In genomic region chr2:228867406-228867805, GRCh38 we compare ENCODE assay signal across 35 cellular contexts.
"Had no signal": no experiment of that assay in that cellular context is flagged by ENCODE, and none has a peak within 500 bp of the region (broad histone marks: within the 10 kb centered on the region; RNA-seq: fewer than 3 reads in every experiment).

No MANE protein-coding gene starts in this region.

- H3K4me2 ChIP-seq: KMS-11 had no signal

- H3K36me3 ChIP-seq: MG63 had no signal

- DNase-seq: Karpas-422, Kasumi-1, MG63, MM.1S, MV-4-11, NCI-H1048, NCI-H1092, NCI-H1092 treated with DMSO at 0.1 percent for 48 hours, NCI-H1105, NCI-H1105 treated with DMSO at 0.1 percent for 48 hours, NCI-H1417, NCI-H1417 treated with DMSO at 0.1 percent for 48 hours, NCI-H1436, NCI-H1436 treated with DMSO at 0.1 percent for 48 hours, NCI-H146, NCI-H1694, NCI-H1694 treated with DMSO at 0.1 percent for 48 hours, NCI-H187, NCI-H187 treated with DMSO at 0.1 percent for 48 hours, NCI-H1930, NCI-H2029, NCI-H2029 treated with DMSO at 0.1 percent for 48 hours, NCI-H2081, NCI-H2081 treated with DMSO at 0.1 percent for 48 hours, NCI-H2107, NCI-H2171, NCI-H2171 treated with DMSO at 0.1 percent for 48 hours, NCI-H2227 treated with DMSO at 0.1 percent for 48 hours, NCI-H226, NCI-H345, NCI-H446, NCI-H446 treated with DMSO at 0.1 percent for 48 hours, NCI-H510A, NCI-H510A treated with DMSO at 0.1 percent for 48 hours had no signal

- H3K9ac ChIP-seq: KMS-11 had no signal

- H3K27ac ChIP-seq: KMS-11 had no signal

- H3K9me3 ChIP-seq: MG63 had no signal

- H3K4me3 ChIP-seq: MG63 had no signal

- H3K27me3 ChIP-seq: MG63 had no signal
